In genomic region chr11:32892355-32893090, GRCh38 we compare ENCODE assay signal across 8 cellular contexts. TPM values are rescaled to one million over a fixed set of nuclear protein-coding genes. Genes with fewer than 3 reads are reported as not detected.
A peak's percentile ranks its signal among the peaks of the same experiment; 100 is the strongest.
DNase-seq lines count a peak whose midpoint lies in the region; ATAC-seq and TF ChIP-seq lines count a peak whose summit lies in the region.

QSER1 (plus strand) TSS chr11:32892811; CDS start chr11:32893126, 315 bp downstream.

- H3K36me3 ChIP-seq in kidney epithelial cell (ENCODE audit: control insufficient read depth, insufficient read depth, low read length): no peaks in the 10 kb centered on the region

- H3K4me3 ChIP-seq in kidney epithelial cell (ENCODE audit: low read depth, low read length): peak within 1 kb of the TSS; percentile 86

- H3K27me3 ChIP-seq in kidney epithelial cell (ENCODE audit: control insufficient read depth, insufficient read depth, low read length): no peaks in the 10 kb centered on the region

- no peak for TF ChIP-seq CTCF in kidney epithelial cell (IDR thresholded peaks at IDR 0.05; ENCODE audit: insufficient read depth, low read length, poor library complexity, severe bottlenecking)

- peak; percentile 69 for DNase-seq in NK-92 treated with Interleukin-12 subunit alpha and Interleukin-12 subunit beta, amount 100 ng/mL, for 24 hours (lab: John Stamatoyannopoulos, UW)
- no peak for DNase-seq in NK-92 (lab: John Stamatoyannopoulos, UW; ENCODE audit: unreplicated experiment)
- DNase-seq in NCI-H2171 (lab: John Stamatoyannopoulos, UW): peak; percentile 95
- peak; percentile 84 for DNase-seq in cerebellum (ENCODE audit: low spot score)
- no peak for DNase-seq in kidney epithelial cell (ENCODE audit: low read depth)
- DNase-seq in stimulated activated CD4-positive, alpha-beta T cell treated with anti-CD3 and anti-CD28 coated beads, Interleukin-15, amount 100 ng/mL, for 24 hours: peak; percentile 80

- peak; percentile 51 for ATAC-seq in HG02938 (IDR thresholded peaks at IDR 0.05; ENCODE audit: unreplicated experiment)
- peak; percentile 71 to 80 for ATAC-seq in activated CD4-positive, CD25-positive, alpha-beta regulatory T cell treated with anti-CD3 and anti-CD28 coated beads, Interleukin-2, amount 50 U/mL, for 24 hours

RNA-seq across cellular contexts. Expression of gene QSER1, which starts in this region (rescaled TPM):
- 100.0 TPM for total RNA-seq in cerebellum
- total RNA-seq in kidney epithelial cell: 21.6 and 24.6 TPM in 2 replicates

Comparison
In these comparisons a context has a peak if more than half of its experiments do, and no peak if none do; other contexts are left out.
1. DNase-seq: peak in NK-92 treated with Interleukin-12 subunit alpha and Interleukin-12 subunit beta, amount 100 ng/mL, for 24 hours (single experiment), NCI-H2171 (single experiment), cerebellum (single experiment) and stimulated activated CD4-positive, alpha-beta T cell treated with anti-CD3 and anti-CD28 coated beads, Interleukin-15, amount 100 ng/mL, for 24 hours (single experiment); none in NK-92 (single experiment) and kidney epithelial cell (single experiment).